Comparison of ENCODE assay signal across 1 cellular context in the genomic region with DNA sequence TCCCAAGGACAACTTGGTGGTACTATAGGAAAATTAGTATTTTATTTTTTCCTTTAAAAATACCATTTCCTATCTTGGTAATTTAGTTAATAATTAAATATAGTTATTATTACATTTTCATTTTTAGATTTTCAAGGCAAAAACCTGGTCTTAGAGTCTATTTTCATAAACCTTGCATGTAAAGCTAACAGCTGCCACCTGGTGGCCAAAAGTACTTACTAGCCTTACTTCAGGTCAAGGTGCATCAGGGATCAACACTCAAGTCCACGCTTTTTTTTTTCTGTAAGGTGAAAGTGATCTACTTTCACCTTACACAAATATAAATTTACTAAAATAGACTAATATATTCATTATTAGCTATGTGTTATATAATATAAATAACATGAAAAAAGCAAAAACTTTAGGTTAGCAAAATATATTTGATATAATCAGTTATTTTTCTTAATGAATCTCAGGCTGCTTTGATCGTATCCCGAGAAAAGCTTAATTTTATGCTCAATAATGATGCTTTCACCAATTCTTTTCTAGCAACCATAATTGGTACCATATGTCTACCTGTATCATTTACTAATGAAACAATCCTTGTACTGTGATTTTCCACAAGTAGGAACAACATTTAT.
TF ChIP-seq lines count a peak whose summit lies in the region.

No MANE protein-coding gene starts in this region.

TF ChIP-seq in K562, 482 proteins besides CTCF, POLR2A, EP300 and RAD21 (continued from another document):
- TF ChIP-seq, protein P1, sequence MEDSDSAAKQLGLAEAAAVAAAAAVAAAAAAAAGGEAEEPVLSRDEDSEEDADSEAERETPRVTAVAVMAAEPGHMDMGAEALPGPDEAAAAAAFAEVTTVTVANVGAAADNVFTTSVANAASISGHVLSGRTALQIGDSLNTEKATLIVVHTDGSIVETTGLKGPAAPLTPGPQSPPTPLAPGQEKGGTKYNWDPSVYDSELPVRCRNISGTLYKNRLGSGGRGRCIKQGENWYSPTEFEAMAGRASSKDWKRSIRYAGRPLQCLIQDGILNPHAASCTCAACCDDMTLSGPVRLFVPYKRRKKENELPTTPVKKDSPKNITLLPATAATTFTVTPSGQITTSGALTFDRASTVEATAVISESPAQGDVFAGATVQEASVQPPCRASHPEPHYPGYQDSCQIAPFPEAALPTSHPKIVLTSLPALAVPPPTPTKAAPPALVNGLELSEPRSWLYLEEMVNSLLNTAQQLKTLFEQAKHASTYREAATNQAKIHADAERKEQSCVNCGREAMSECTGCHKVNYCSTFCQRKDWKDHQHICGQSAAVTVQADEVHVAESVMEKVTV (CRISPR knock-in tag; IDR thresholded peaks at IDR 0.05) = peak; percentile 47; the same call in 1 of the 2 replicates
- TF ChIP-seq BCL6 (CRISPR knock-in tag; IDR thresholded peaks at IDR 0.05) (no peak), ZNF384 (IDR thresholded peaks at IDR 0.05; ENCODE audit: low read depth, low read length) (peak; percentile 49; the same call in 1 of the 2 replicates), SMC3 (conservative IDR thresholded peaks at IDR 0.05; ENCODE audit: insufficient read depth, low read depth, low read length) (peak; percentile 42; the same call in 1 of the 2 replicates), ETV5 (CRISPR knock-in tag; IDR thresholded peaks at IDR 0.05; ENCODE audit: low read depth) (no peak)
